8 cellular contexts compared by ENCODE assay signal in the genomic region with DNA sequence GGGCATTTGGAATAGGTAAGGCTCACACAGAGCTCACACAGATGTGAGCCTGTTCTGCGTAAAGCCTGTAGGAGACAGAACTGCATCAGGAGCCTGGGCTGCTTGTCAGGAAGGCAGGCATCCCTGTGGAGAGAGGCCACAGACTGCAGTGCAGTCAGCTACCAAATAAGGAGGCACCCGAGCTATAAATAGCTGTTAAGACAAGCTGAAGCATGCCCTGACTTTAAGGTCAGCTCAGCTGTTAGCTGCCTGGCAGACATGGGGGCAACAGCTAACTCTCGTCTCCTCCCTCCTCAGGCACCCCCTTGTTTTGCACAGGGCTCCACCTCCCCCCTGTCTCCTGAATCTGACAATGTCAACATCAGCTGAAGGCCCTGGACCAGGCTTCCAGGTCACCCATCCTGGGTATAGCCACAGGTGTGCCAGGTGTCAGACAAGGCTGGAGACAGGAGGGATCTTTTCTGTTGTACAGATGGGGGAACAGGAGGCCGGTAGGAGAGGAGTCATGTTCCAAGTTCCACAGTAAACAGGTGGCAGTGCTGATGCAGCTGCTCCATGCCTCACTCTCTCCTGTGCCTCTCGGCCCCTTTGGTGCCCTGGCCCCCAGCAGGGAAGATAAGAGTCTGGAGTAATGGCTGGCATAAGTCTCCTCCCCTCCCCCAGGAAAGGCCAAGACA. TPM values are rescaled to one million over a fixed set of nuclear protein-coding genes. Genes with fewer than 3 reads are reported as not detected.
DNase-seq lines count a peak whose midpoint lies in the region; ATAC-seq and TF ChIP-seq lines count a peak whose summit lies in the region.

No MANE protein-coding gene starts in this region.

- H3K4me1 ChIP-seq in prostate gland (replicated peaks), result no peaks in the 10 kb centered on the region

- DNase-seq in GM04504 (ENCODE audit: low read depth) (peak; percentile 40), NCI-H2227 treated with DMSO at 0.1 percent for 48 hours (lab: John Stamatoyannopoulos, UW) (peak; percentile 85), prostate gland (ENCODE audit: low spot score) (peak; percentile 16), dorsolateral prefrontal cortex (no peak)
- DNase-seq in effector CD4-positive, alpha-beta T cell, result no peak

- TF ChIP-seq CTCF in prostate gland (IDR thresholded peaks at IDR 0.05) (peak in 1 of 4 experiments; percentile 7), dorsolateral prefrontal cortex (IDR thresholded peaks at IDR 0.05 in 54 of 56, conservative IDR thresholded peaks at IDR 0.05 in 2 of 56; ENCODE audit: low read depth in 1 of 56, partially characterized antibody in 56 of 56) (no peak)

- intact Hi-C loops in prostate gland (cut with DNase I) (loop anchor here (2.0 kb wide), 1 partner anchor 28 kb away; a partner anchor contains a TSS), dorsolateral prefrontal cortex (cut with DNase I) (no loop called here)

- ATAC-seq in esophagus mucosa (peak; percentile 31), HG03175 (IDR thresholded peaks at IDR 0.05; ENCODE audit: unreplicated experiment) (no peak), GM21515 (IDR thresholded peaks at IDR 0.05; ENCODE audit: unreplicated experiment) (no peak)

- no peak overlapping the region for H3K4me3 ChIP-seq in prostate gland
- H3K4me3 ChIP-seq in dorsolateral prefrontal cortex, result no peak overlapping the region

- no peak for TF ChIP-seq POLR2A in prostate gland (IDR thresholded peaks at IDR 0.05)

- H3K36me3 ChIP-seq in prostate gland, result no peaks in the 10 kb centered on the region

- H3K27me3 ChIP-seq in prostate gland (replicated peaks; ENCODE audit: insufficient read depth) (no peaks in the 10 kb centered on the region), dorsolateral prefrontal cortex (no peaks in the 10 kb centered on the region)

- no peaks in the 10 kb centered on the region for H3K9me3 ChIP-seq in prostate gland

- WGBS in prostate gland, result 22% methylated on average over 5 of the region's 5 CpGs

- H3K27ac ChIP-seq in prostate gland, result peak overlapping the region in 1 of 2 donors; percentile 57
- peak overlapping the region in 1 of 59 donors; percentile 4 for H3K27ac ChIP-seq in dorsolateral prefrontal cortex

RNA-seq across cellular contexts. Expression of a gene that starts 27.6 kb away (rescaled TPM):
- 65.5 TPM for total RNA-seq in esophagus mucosa
- 100 to 1,000 TPM in 1 of 2 donors, 10 to 100 TPM in 1; 69.0 to 108 TPM for total RNA-seq in prostate gland
- 100 to 1,000 TPM in 31 of 120 experiments, 10 to 100 TPM in 89; 64.7 to 117 (median 91.9) TPM for total RNA-seq in dorsolateral prefrontal cortex

Comparison
In these comparisons a context has a peak if more than half of its experiments do, and no peak if none do; other contexts are left out.
1. DNase-seq: peak in GM04504 (single experiment), NCI-H2227 treated with DMSO at 0.1 percent for 48 hours (single experiment) and prostate gland (single experiment); none in effector CD4-positive, alpha-beta T cell (single experiment) and dorsolateral prefrontal cortex (0 of 10).